Comparison of ENCODE assay signal across 1 cellular context in the genomic region with DNA sequence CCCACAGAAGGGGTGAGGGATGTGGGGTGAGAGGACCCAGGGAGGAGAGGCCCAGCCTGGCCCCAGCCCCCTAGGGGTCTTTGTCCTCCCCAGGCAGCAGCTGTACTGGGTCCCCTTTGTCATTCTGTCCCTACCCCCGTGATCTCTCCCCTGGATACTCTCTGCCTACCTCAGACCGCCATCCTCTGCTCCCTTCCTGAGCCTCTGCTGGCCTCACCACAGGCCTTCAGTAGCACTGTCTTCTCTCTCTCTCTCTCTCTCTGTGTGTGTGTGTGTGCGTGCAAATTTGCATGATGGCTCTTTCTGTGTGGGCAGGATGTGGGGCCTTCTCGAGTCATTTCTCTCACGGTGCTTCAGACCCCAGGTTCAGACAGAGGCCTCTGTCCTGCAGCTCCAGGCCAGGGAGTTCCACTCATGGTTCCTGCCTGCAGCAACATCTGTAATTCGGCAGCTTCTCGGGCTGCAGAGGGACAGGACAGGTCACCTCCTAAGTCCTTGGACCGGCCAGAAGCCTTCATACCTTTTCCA.
A peak's percentile ranks its signal among the peaks of the same experiment; 100 is the strongest.
TF ChIP-seq lines count a peak whose summit lies in the region.

No MANE protein-coding gene starts in this region.

TF ChIP-seq in GM12878, 131 proteins besides CTCF, POLR2A, EP300 and RAD21 (continues in another document):
- TF ChIP-seq SUZ12 (IDR thresholded peaks at IDR 0.05; ENCODE audit: unreplicated experiment) (no peak), SIN3A (IDR thresholded peaks at IDR 0.05; ENCODE audit: low read depth, low read length) (no peak; the same call in 1 of the 2 replicates), SMAD5 (IDR thresholded peaks at IDR 0.05; ENCODE audit: low read depth) (peak; percentile 40), SRF (IDR thresholded peaks at IDR 0.05; ENCODE audit: low read depth in 2 of 2, low read length in 2 of 2) (peak in 1 of 2 experiments; percentile 62; a peak in 1 of 4 replicates), KLF5 (IDR thresholded peaks at IDR 0.05; ENCODE audit: partially characterized antibody) (peak; percentile 66), YBX1 (IDR thresholded peaks at IDR 0.05) (no peak), CHD4 (IDR thresholded peaks at IDR 0.05) (no peak), RELA (IDR thresholded peaks at IDR 0.05; ENCODE audit: borderline replicate concordance, partially characterized antibody) (peak; percentile 57), LARP7 (IDR thresholded peaks at IDR 0.05) (no peak), ZNF274 (IDR thresholded peaks at IDR 0.05; ENCODE audit: insufficient read depth, insufficient read length) (no peak), HDAC6 (IDR thresholded peaks at IDR 0.05; ENCODE audit: unreplicated experiment) (no peak), TAF1 (IDR thresholded peaks at IDR 0.05; ENCODE audit: borderline replicate concordance, low read depth, low read length) (peak; percentile 96), ZSCAN29 (IDR thresholded peaks at IDR 0.05) (no peak), YY1 (IDR thresholded peaks at IDR 0.05; ENCODE audit: low read depth, low read length) (peak; percentile 87), ZZZ3 (IDR thresholded peaks at IDR 0.05; ENCODE audit: control insufficient read depth, insufficient read length, low read depth) (no peak), MEF2B (IDR thresholded peaks at IDR 0.05; ENCODE audit: partially characterized antibody, poor library complexity, severe bottlenecking) (peak; percentile 59), TCF3 (IDR thresholded peaks at IDR 0.05; ENCODE audit: borderline replicate concordance, insufficient read depth, low read depth, low read length) (peak; percentile 83), ZNF384 (IDR thresholded peaks at IDR 0.05; ENCODE audit: borderline replicate concordance, low read depth, low read length) (0 out of 2 replicates have a peak, but pooled peaks have one; percentile 17), POU2F2 (IDR thresholded peaks at IDR 0.05; ENCODE audit: borderline replicate concordance, low read depth, low read length) (peak; percentile 100), MTA3 (IDR thresholded peaks at IDR 0.05; ENCODE audit: borderline replicate concordance, low read length) (peak; percentile 78; the same call in 1 of the 2 replicates), BHLHE40 (IDR thresholded peaks at IDR 0.05; ENCODE audit: borderline replicate concordance in 1 of 2, low read depth in 2 of 2, low read length in 1 of 2) (peak; percentile 82 to 85), HDAC2 (IDR thresholded peaks at IDR 0.05) (no peak), NFYA (IDR thresholded peaks at IDR 0.05; ENCODE audit: borderline replicate concordance, low read depth, low read length) (no peak), GABPA (IDR thresholded peaks at IDR 0.05; ENCODE audit: low read depth) (peak; percentile 60; the same call in 1 of the 2 replicates), CHD1 (IDR thresholded peaks at IDR 0.05; ENCODE audit: low read depth, low read length) (no peak; the same call in 1 of the 2 replicates), EGR1 (IDR thresholded peaks at IDR 0.05; ENCODE audit: borderline replicate concordance in 1 of 2, low read depth in 2 of 2, low read length in 2 of 2) (peak in 1 of 2 experiments; percentile 69; a peak in 2 of 3 replicates), POLR2AphosphoS5 (IDR thresholded peaks at IDR 0.05; ENCODE audit: low read length) (peak; percentile 98), CREM (IDR thresholded peaks at IDR 0.05; ENCODE audit: low read depth) (peak; percentile 91), CBX3 (IDR thresholded peaks at IDR 0.05; ENCODE audit: borderline replicate concordance, low read depth) (no peak), PML (IDR thresholded peaks at IDR 0.05; ENCODE audit: low read length) (peak; percentile 93)
- TF ChIP-seq, protein P1, sequence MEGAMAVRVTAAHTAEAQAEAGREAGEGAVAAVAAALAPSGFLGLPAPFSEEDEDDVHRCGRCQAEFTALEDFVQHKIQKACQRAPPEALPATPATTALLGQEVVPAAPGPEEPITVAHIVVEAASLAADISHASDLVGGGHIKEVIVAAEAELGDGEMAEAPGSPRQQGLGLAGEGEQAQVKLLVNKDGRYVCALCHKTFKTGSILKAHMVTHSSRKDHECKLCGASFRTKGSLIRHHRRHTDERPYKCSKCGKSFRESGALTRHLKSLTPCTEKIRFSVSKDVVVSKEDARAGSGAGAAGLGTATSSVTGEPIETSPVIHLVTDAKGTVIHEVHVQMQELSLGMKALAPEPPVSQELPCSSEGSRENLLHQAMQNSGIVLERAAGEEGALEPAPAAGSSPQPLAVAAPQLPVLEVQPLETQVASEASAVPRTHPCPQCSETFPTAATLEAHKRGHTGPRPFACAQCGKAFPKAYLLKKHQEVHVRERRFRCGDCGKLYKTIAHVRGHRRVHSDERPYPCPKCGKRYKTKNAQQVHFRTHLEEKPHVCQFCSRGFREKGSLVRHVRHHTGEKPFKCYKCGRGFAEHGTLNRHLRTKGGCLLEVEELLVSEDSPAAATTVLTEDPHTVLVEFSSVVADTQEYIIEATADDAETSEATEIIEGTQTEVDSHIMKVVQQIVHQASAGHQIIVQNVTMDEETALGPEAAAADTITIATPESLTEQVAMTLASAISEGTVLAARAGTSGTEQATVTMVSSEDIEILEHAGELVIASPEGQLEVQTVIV (IDR thresholded peaks at IDR 0.05; ENCODE audit: borderline replicate concordance, partially characterized antibody) = peak; percentile 32
- TF ChIP-seq, protein P2, sequence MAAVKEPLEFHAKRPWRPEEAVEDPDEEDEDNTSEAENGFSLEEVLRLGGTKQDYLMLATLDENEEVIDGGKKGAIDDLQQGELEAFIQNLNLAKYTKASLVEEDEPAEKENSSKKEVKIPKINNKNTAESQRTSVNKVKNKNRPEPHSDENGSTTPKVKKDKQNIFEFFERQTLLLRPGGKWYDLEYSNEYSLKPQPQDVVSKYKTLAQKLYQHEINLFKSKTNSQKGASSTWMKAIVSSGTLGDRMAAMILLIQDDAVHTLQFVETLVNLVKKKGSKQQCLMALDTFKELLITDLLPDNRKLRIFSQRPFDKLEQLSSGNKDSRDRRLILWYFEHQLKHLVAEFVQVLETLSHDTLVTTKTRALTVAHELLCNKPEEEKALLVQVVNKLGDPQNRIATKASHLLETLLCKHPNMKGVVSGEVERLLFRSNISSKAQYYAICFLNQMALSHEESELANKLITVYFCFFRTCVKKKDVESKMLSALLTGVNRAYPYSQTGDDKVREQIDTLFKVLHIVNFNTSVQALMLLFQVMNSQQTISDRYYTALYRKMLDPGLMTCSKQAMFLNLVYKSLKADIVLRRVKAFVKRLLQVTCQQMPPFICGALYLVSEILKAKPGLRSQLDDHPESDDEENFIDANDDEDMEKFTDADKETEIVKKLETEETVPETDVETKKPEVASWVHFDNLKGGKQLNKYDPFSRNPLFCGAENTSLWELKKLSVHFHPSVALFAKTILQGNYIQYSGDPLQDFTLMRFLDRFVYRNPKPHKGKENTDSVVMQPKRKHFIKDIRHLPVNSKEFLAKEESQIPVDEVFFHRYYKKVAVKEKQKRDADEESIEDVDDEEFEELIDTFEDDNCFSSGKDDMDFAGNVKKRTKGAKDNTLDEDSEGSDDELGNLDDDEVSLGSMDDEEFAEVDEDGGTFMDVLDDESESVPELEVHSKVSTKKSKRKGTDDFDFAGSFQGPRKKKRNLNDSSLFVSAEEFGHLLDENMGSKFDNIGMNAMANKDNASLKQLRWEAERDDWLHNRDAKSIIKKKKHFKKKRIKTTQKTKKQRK (IDR thresholded peaks at IDR 0.05; ENCODE audit: low read depth, low read length) = 0 out of 2 replicates have a peak, but pooled peaks have one; percentile 17
- TF ChIP-seq, protein P3, sequence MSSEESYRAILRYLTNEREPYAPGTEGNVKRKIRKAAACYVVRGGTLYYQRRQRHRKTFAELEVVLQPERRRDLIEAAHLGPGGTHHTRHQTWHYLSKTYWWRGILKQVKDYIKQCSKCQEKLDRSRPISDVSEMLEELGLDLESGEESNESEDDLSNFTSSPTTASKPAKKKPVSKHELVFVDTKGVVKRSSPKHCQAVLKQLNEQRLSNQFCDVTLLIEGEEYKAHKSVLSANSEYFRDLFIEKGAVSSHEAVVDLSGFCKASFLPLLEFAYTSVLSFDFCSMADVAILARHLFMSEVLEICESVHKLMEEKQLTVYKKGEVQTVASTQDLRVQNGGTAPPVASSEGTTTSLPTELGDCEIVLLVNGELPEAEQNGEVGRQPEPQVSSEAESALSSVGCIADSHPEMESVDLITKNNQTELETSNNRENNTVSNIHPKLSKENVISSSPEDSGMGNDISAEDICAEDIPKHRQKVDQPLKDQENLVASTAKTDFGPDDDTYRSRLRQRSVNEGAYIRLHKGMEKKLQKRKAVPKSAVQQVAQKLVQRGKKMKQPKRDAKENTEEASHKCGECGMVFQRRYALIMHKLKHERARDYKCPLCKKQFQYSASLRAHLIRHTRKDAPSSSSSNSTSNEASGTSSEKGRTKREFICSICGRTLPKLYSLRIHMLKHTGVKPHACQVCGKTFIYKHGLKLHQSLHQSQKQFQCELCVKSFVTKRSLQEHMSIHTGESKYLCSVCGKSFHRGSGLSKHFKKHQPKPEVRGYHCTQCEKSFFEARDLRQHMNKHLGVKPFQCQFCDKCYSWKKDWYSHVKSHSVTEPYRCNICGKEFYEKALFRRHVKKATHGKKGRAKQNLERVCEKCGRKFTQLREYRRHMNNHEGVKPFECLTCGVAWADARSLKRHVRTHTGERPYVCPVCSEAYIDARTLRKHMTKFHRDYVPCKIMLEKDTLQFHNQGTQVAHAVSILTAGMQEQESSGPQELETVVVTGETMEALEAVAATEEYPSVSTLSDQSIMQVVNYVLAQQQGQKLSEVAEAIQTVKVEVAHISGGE (CRISPR knock-in tag; IDR thresholded peaks at IDR 0.05) = no peak
- TF ChIP-seq, protein P4, sequence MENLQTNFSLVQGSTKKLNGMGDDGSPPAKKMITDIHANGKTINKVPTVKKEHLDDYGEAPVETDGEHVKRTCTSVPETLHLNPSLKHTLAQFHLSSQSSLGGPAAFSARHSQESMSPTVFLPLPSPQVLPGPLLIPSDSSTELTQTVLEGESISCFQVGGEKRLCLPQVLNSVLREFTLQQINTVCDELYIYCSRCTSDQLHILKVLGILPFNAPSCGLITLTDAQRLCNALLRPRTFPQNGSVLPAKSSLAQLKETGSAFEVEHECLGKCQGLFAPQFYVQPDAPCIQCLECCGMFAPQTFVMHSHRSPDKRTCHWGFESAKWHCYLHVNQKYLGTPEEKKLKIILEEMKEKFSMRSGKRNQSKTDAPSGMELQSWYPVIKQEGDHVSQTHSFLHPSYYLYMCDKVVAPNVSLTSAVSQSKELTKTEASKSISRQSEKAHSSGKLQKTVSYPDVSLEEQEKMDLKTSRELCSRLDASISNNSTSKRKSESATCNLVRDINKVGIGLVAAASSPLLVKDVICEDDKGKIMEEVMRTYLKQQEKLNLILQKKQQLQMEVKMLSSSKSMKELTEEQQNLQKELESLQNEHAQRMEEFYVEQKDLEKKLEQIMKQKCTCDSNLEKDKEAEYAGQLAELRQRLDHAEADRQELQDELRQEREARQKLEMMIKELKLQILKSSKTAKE (IDR thresholded peaks at IDR 0.05; ENCODE audit: low read depth, poor library complexity, severe bottlenecking) = peak; percentile 81
- TF ChIP-seq, protein P5, sequence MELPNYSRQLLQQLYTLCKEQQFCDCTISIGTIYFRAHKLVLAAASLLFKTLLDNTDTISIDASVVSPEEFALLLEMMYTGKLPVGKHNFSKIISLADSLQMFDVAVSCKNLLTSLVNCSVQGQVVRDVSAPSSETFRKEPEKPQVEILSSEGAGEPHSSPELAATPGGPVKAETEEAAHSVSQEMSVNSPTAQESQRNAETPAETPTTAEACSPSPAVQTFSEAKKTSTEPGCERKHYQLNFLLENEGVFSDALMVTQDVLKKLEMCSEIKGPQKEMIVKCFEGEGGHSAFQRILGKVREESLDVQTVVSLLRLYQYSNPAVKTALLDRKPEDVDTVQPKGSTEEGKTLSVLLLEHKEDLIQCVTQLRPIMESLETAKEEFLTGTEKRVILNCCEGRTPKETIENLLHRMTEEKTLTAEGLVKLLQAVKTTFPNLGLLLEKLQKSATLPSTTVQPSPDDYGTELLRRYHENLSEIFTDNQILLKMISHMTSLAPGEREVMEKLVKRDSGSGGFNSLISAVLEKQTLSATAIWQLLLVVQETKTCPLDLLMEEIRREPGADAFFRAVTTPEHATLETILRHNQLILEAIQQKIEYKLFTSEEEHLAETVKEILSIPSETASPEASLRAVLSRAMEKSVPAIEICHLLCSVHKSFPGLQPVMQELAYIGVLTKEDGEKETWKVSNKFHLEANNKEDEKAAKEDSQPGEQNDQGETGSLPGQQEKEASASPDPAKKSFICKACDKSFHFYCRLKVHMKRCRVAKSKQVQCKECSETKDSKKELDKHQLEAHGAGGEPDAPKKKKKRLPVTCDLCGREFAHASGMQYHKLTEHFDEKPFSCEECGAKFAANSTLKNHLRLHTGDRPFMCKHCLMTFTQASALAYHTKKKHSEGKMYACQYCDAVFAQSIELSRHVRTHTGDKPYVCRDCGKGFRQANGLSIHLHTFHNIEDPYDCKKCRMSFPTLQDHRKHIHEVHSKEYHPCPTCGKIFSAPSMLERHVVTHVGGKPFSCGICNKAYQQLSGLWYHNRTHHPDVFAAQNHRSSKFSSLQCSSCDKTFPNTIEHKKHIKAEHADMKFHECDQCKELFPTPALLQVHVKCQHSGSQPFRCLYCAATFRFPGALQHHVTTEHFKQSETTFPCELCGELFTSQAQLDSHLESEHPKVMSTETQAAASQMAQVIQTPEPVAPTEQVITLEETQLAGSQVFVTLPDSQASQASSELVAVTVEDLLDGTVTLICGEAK (IDR thresholded peaks at IDR 0.05; ENCODE audit: borderline replicate concordance) = no peak
- TF ChIP-seq, protein P6, sequence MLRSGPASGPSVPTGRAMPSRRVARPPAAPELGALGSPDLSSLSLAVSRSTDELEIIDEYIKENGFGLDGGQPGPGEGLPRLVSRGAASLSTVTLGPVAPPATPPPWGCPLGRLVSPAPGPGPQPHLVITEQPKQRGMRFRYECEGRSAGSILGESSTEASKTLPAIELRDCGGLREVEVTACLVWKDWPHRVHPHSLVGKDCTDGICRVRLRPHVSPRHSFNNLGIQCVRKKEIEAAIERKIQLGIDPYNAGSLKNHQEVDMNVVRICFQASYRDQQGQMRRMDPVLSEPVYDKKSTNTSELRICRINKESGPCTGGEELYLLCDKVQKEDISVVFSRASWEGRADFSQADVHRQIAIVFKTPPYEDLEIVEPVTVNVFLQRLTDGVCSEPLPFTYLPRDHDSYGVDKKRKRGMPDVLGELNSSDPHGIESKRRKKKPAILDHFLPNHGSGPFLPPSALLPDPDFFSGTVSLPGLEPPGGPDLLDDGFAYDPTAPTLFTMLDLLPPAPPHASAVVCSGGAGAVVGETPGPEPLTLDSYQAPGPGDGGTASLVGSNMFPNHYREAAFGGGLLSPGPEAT (IDR thresholded peaks at IDR 0.05; ENCODE audit: low read depth) = peak; percentile 80
- TF ChIP-seq, protein P7, sequence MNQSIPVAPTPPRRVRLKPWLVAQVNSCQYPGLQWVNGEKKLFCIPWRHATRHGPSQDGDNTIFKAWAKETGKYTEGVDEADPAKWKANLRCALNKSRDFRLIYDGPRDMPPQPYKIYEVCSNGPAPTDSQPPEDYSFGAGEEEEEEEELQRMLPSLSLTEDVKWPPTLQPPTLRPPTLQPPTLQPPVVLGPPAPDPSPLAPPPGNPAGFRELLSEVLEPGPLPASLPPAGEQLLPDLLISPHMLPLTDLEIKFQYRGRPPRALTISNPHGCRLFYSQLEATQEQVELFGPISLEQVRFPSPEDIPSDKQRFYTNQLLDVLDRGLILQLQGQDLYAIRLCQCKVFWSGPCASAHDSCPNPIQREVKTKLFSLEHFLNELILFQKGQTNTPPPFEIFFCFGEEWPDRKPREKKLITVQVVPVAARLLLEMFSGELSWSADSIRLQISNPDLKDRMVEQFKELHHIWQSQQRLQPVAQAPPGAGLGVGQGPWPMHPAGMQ (IDR thresholded peaks at IDR 0.05; ENCODE audit: borderline replicate concordance) = peak; percentile 47; the same call in 1 of the 2 replicates
